Comparison of ENCODE assay signal across 10 cellular contexts in genomic region chr3:120615863-120616599, GRCh38.
DNase-seq lines count a peak whose midpoint lies in the region; ATAC-seq lines count a peak whose summit lies in the region.
"Had no signal": no experiment of that assay in that cellular context is flagged by ENCODE, and none has a peak within 500 bp of the region (broad histone marks: within the 10 kb centered on the region; RNA-seq: fewer than 3 reads in every experiment).

No MANE protein-coding gene starts in this region.

- H3K27ac ChIP-seq in epithelial cell of prostate: peak overlapping the region; percentile 91

- peak in 8 of 14 donors; percentile 6 to 48 (median 34) for DNase-seq in C1 segment of cervical spinal cord (lab: John Stamatoyannopoulos, UW)
- DNase-seq in NCI-H1436 treated with DMSO at 0.1 percent for 48 hours (lab: John Stamatoyannopoulos, UW): peak; percentile 97
- peak; percentile 46 for DNase-seq in epithelial cell of prostate (ENCODE audit: low read depth, low spot score)
- peak; percentile 57 for DNase-seq in midbrain (lab: John Stamatoyannopoulos, UW)
- DNase-seq in NCI-H774 (lab: John Stamatoyannopoulos, UW): no peak
- DNase-seq in activated CD4-positive, alpha-beta T cell treated with anti-CD3 and anti-CD28 coated beads, Interleukin-2, amount 50 U/mL, for 1 hour: no peak
- DNase-seq in activated gamma-delta T cell (lab: John Stamatoyannopoulos, UW): no peak
- DNase-seq: activated CD4-positive, CD25-positive, alpha-beta regulatory T cell; NCI-H1105 had no signal

- ATAC-seq in GM21737 (IDR thresholded peaks at IDR 0.05; ENCODE audit: unreplicated experiment): no peak

Comparison
In these comparisons a context has a peak if more than half of its experiments do, and no peak if none do; other contexts are left out.
1. DNase-seq: peak in C1 segment of cervical spinal cord (8 of 14), NCI-H1436 treated with DMSO at 0.1 percent for 48 hours (single experiment), epithelial cell of prostate (single experiment) and midbrain (single experiment); none in NCI-H774 (single experiment), activated CD4-positive, alpha-beta T cell treated with anti-CD3 and anti-CD28 coated beads, Interleukin-2, amount 50 U/mL, for 1 hour (single experiment) and activated gamma-delta T cell (single experiment).